ENCODE assay signal across 3 cellular contexts in the genomic region with DNA sequence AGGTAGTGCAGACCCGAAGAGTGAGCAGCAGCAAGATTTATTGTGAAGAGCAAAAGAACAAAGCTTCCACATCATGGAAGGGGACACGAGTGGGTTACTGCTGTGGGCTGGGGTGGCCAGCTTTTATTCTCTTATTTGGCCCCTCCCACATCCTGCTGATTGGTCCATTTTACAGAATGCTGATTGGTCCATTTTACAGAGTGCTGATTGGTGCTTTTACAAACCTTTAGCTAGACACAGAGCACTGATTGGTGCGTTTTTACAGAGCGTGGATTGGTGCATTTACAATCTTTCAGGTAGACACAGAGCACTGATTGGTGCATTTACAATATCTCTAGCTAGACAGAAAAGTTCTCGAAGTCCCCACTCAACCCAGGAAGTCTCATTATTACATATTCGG. TPM values are rescaled to one million over a fixed set of nuclear protein-coding genes. Genes with fewer than 3 reads are reported as not detected.
"Had no signal": no experiment of that assay in that cellular context is flagged by ENCODE, and none has a peak within 500 bp of the region (broad histone marks: within the 10 kb centered on the region; RNA-seq: fewer than 3 reads in every experiment).

No MANE protein-coding gene starts in this region.

RNA-seq across cellular contexts. Expression of gene GZMA, which starts 11.4 kb away (rescaled TPM):
- total RNA-seq: HepG2, HT-29, IMR-90 had no signal
- polyA plus RNA-seq: HepG2, IMR-90 had no signal
